Comparison of ENCODE assay signal across 10 cellular contexts in the genomic region with DNA sequence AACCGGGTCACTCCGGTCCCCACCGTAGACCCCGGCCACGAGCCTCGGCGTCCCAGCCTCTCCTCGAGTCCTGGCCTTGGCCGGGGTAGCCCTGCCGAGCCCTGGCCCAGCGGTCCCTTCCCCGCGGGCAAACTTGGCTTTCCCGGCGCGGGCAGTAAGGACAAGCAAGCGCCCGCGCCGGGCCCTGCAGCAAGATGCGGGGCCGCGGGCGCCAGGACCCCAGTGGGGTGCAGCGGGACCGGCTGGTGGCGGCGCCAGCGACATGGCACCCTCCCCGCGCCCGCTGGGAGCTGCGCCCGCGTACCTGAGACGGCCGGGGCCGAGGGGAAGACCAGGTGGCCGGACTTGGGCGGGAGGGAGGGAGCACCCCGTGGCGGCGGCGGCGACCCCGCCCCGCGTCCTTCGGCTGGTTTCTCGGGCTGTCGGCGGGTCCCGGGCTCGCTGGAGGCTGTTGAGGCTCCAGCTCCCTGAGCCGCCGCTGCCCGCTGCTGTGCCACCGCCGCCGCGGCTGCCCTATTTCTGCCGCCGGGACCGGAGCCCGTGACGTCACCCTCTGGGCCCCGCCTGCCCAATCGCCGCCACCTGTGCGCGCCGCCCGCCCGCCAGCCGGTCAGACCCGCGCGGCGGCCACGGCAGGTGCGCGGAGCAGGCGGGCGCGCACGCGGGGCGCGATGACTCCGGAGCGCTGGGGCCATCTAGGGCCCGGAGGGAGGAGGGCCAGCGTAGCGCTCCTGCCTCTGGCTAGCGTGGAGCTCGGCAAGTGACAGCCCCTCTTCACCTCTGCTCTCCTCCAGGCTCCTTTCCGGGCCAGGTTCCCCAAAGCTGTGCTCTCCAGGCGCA. TPM values are rescaled to one million over a fixed set of nuclear protein-coding genes. Genes with fewer than 3 reads are reported as not detected.
DNase-seq lines count a peak whose midpoint lies in the region; ATAC-seq lines count a peak whose summit lies in the region.
"Had no signal": no experiment of that assay in that cellular context is flagged by ENCODE, and none has a peak within 500 bp of the region (broad histone marks: within the 10 kb centered on the region; RNA-seq: fewer than 3 reads in every experiment).

A gene (minus strand): TSS at position 521 of the 840 bp plus-strand sequence.

- CTCF ChIA-PET in T-cell (lab: Charles Lee): no interaction called here
- CTCF ChIA-PET in naive thymus-derived CD4-positive, alpha-beta T cell (lab: Charles Lee): interaction anchor here (0.8 kb wide), 1 partner anchor 963 kb away, joined by 3 read pairs; no protein-coding TSS in a partner anchor

- H3K27ac ChIP-seq in naive thymus-derived CD4-positive, alpha-beta T cell (ENCODE audit: low read depth, low read length): no peak within 1 kb of the TSS
- no peak within 1 kb of the TSS for H3K27ac ChIP-seq in aorta (ENCODE audit: low read depth in 1 of 2, low read length in 2 of 2)

- H3K4me3 Mint-ChIP-seq in T-cell: peak within 1 kb of the TSS; percentile 71 to 85 (median 79)
- H3K4me3 Mint-ChIP-seq in naive thymus-derived CD4-positive, alpha-beta T cell: peak within 1 kb of the TSS; percentile 69 to 87 (median 80)

- H3K9me3 ChIP-seq in endocrine pancreas (ENCODE audit: control insufficient read depth, low read length) (no peaks in the 10 kb centered on the region), aorta (ENCODE audit: control insufficient read depth, low read length) (no peaks in the 10 kb centered on the region)
- H3K9me3 ChIP-seq in naive thymus-derived CD4-positive, alpha-beta T cell (ENCODE audit: control insufficient read depth in 2 of 3, low read length in 3 of 3): no peaks in the 10 kb centered on the region

- H3K9me3 Mint-ChIP-seq in T-cell: no peaks in the 10 kb centered on the region
- no peaks in the 10 kb centered on the region for H3K9me3 Mint-ChIP-seq in naive thymus-derived CD4-positive, alpha-beta T cell

- POLR2A ChIA-PET in T-cell (lab: Charles Lee): interaction anchor here in 1 of 2 donors (0.6 kb wide), 1 partner anchor 179 kb away, joined by 4 read pairs; no protein-coding TSS in a partner anchor
- POLR2A ChIA-PET in naive thymus-derived CD4-positive, alpha-beta T cell (lab: Charles Lee): no interaction called here

- H3K27ac Mint-ChIP-seq in T-cell: no peak within 1 kb of the TSS
- no peak within 1 kb of the TSS for H3K27ac Mint-ChIP-seq in naive thymus-derived CD4-positive, alpha-beta T cell

- no peaks in the 10 kb centered on the region for H3K36me3 Mint-ChIP-seq in T-cell
- peaks cover 0 to 5% (median 0%) of the 10 kb centered on the region in 5 donors for H3K36me3 Mint-ChIP-seq in naive thymus-derived CD4-positive, alpha-beta T cell

- H3K4me1 ChIP-seq in endocrine pancreas (ENCODE audit: control insufficient read depth, insufficient read depth, low read length) (no peaks in the 10 kb centered on the region), aorta (ENCODE audit: control insufficient read depth in 1 of 2, insufficient read depth in 2 of 2, low read length in 2 of 2) (no peaks in the 10 kb centered on the region)
- H3K4me1 ChIP-seq in naive thymus-derived CD4-positive, alpha-beta T cell (ENCODE audit: control insufficient read depth in 2 of 2, insufficient read depth in 2 of 2, low read length in 2 of 2): peaks cover 0 to under 1% of the 10 kb centered on the region in 2 donors

- H3K4me3 ChIP-seq in endocrine pancreas (ENCODE audit: control insufficient read depth, insufficient read depth, low read length) (peak within 1 kb of the TSS; percentile 26), aorta (ENCODE audit: low read length in 2 of 2) (peak within 1 kb of the TSS; percentile 2 to 8)
- peak within 1 kb of the TSS; percentile 50 for H3K4me3 ChIP-seq in naive thymus-derived CD4-positive, alpha-beta T cell (ENCODE audit: low read length)

- no peak for DNase-seq in activated CD4-positive, CD25-positive, alpha-beta regulatory T cell (lab: John Stamatoyannopoulos, UW)
- DNase-seq in T-cell: peak in 5 of 34 experiments; percentile 9 to 14 (median 12)
- peak in 1 of 9 donors; percentile 41 for DNase-seq in naive thymus-derived CD4-positive, alpha-beta T cell
- no peak for DNase-seq in aorta
- no peak for DNase-seq in HUDEP-2 (lab: John Stamatoyannopoulos, UW; ENCODE audit: unreplicated experiment in 76 of 76)
- DNase-seq: DND-41 had no signal

- H3K9ac ChIP-seq in endocrine pancreas (ENCODE audit: control insufficient read depth, insufficient read depth, low read length): peak within 1 kb of the TSS; percentile 77

- H3K36me3 ChIP-seq in endocrine pancreas (ENCODE audit: control insufficient read depth, insufficient read depth, low read length): no peaks in the 10 kb centered on the region
- no peaks in the 10 kb centered on the region for H3K36me3 ChIP-seq in naive thymus-derived CD4-positive, alpha-beta T cell (ENCODE audit: control insufficient read depth in 2 of 3, insufficient read depth in 3 of 3, low read length in 3 of 3)
- no peaks in the 10 kb centered on the region for H3K36me3 ChIP-seq in aorta (ENCODE audit: control insufficient read depth in 1 of 2, insufficient read depth in 2 of 2, low read length in 1 of 2)

- intact Hi-C loops in naive thymus-derived CD4-positive, alpha-beta T cell (cut with micrococcal nuclease): loop anchor here (5.0 to 10.0 kb wide), 3 partner anchors 190 to 497 kb away; no protein-coding TSS in a partner anchor
- intact Hi-C loops in aorta (cut with DNase I): no loop called here

- H3K27me3 Mint-ChIP-seq in T-cell: peaks cover 41 to 63% of the 10 kb centered on the region in 2 donors
- H3K27me3 Mint-ChIP-seq in naive thymus-derived CD4-positive, alpha-beta T cell: peaks cover 55 to 72% (median 58%) of the 10 kb centered on the region in 5 donors

- no peaks in the 10 kb centered on the region for H3K27me3 ChIP-seq in endocrine pancreas (ENCODE audit: control insufficient read depth, insufficient read depth, low read length)
- peaks cover 7 to 13% of the 10 kb centered on the region in 2 donors for H3K27me3 ChIP-seq in naive thymus-derived CD4-positive, alpha-beta T cell (ENCODE audit: control insufficient read depth in 2 of 2, insufficient read depth in 2 of 2, low read length in 2 of 2)
- H3K27me3 ChIP-seq in aorta (ENCODE audit: control insufficient read depth in 1 of 2, insufficient read depth in 2 of 2, low read length in 1 of 2): peaks cover 2% of the 10 kb centered on the region in 2 donors

- 1 to 2% methylated on average over 51 to 98 of the region's 98 CpGs for WGBS in aorta, 2 donors

- H3K4me1 Mint-ChIP-seq in T-cell: peaks cover 15 to 17% (median 16%) of the 10 kb centered on the region in 3 donors
- H3K4me1 Mint-ChIP-seq in naive thymus-derived CD4-positive, alpha-beta T cell: peaks cover under 1 to 21% (median 6%) of the 10 kb centered on the region in 7 donors

- ATAC-seq in activated CD4-positive, CD25-positive, alpha-beta regulatory T cell treated with anti-CD3 and anti-CD28 coated beads, Interleukin-2, amount 50 U/mL, for 24 hours: peak; percentile 33 to 35
- ATAC-seq in T-cell (replicated peaks in 1 of 4) (peak; percentile 40 to 62 (median 50)), aorta (ENCODE audit: low FRiP score) (no peak), HG03521 (IDR thresholded peaks at IDR 0.05; ENCODE audit: unreplicated experiment) (no peak)
- peak; percentile 26 for ATAC-seq in naive thymus-derived CD4-positive, alpha-beta T cell

RNA-seq across cellular contexts. Expression of the gene that starts here (rescaled TPM):
- 1 to 10 TPM in 2 of 5 donors, not detected in 3; 1.6 TPM for total RNA-seq in T-cell
- under 1 TPM in 1 of 5 experiments, not detected in 4; 0.17 TPM for total RNA-seq in naive thymus-derived CD4-positive, alpha-beta T cell
- not detected for polyA plus RNA-seq in naive thymus-derived CD4-positive, alpha-beta T cell
- total RNA-seq in aorta: under 1 TPM in 1 of 2 donors, not detected in 1; 0.42 TPM
- polyA plus RNA-seq in aorta: not detected
- total RNA-seq: T-helper 2 cell treated with Interferon-gamma antibody and Interleukin-4, amounts not matched to agents 100 ng/mL and 5 ng/mL, for 36 hours had no signal

Comparison
In these comparisons a context has a peak if more than half of its experiments do, and no peak if none do; other contexts are left out.
1. Peak in ATAC-seq and H3K4me3 ChIP-seq in naive thymus-derived CD4-positive, alpha-beta T cell; RNA of the gene not detected or under 1 TPM.
2. ATAC-seq: peak in activated CD4-positive, CD25-positive, alpha-beta regulatory T cell treated with anti-CD3 and anti-CD28 coated beads, Interleukin-2, amount 50 U/mL, for 24 hours (2 of 2) and T-cell (4 of 4); none in aorta (single experiment) and HG03521 (single experiment).
3. intact Hi-C loops: an anchor here in naive thymus-derived CD4-positive, alpha-beta T cell (5.0 to 10.0 kb wide); none called in aorta.
4. Peak in every context shown above with its lines, with median percentiles within 50 percentile points of each other: H3K4me3 ChIP-seq.